In genomic region chr21:43864313-43864805, GRCh38 we compare ENCODE assay signal across 8 cellular contexts. TPM values are rescaled to one million over a fixed set of nuclear protein-coding genes. Genes with fewer than 3 reads are reported as not detected.
DNase-seq lines count a peak whose midpoint lies in the region; ATAC-seq and TF ChIP-seq lines count a peak whose summit lies in the region.

No MANE protein-coding gene starts in this region.

- no peak for TF ChIP-seq EP300 in transverse colon (IDR thresholded peaks at IDR 0.05; ENCODE audit: low read depth)

- H3K27me3 ChIP-seq in muscle layer of duodenum (ENCODE audit: low read depth, low read length) (no peaks in the 10 kb centered on the region), transverse colon (no peaks in the 10 kb centered on the region)

- TF ChIP-seq POLR2A in transverse colon (IDR thresholded peaks at IDR 0.05), result peak; percentile 83

- 0% methylated on average over 9 to 49 of the region's 61 CpGs for WGBS in transverse colon (ENCODE audit: low coverage in 1 of 2), 2 donors

- TF ChIP-seq CTCF in epithelial cell of esophagus (IDR thresholded peaks at IDR 0.05; ENCODE audit: insufficient read depth, low read depth, low read length, missing control alignments) (no peak), transverse colon (IDR thresholded peaks at IDR 0.05) (no peak)

- ATAC-seq in HG03039 (IDR thresholded peaks at IDR 0.05; ENCODE audit: unreplicated experiment), result no peak
- ATAC-seq in GM19023 (IDR thresholded peaks at IDR 0.05; ENCODE audit: unreplicated experiment), result no peak

- no peaks in the 10 kb centered on the region for H3K36me3 ChIP-seq in muscle layer of duodenum (ENCODE audit: control insufficient read depth in 1 of 2, insufficient read depth in 2 of 2, low read length in 2 of 2)
- no peaks in the 10 kb centered on the region for H3K36me3 ChIP-seq in transverse colon

- peak overlapping the region; percentile 43 for H3K4me3 ChIP-seq in epithelial cell of esophagus (ENCODE audit: low read length)
- peak overlapping the region; percentile 11 to 66 for H3K4me3 ChIP-seq in muscle layer of duodenum (ENCODE audit: low read depth in 1 of 2, low read length in 2 of 2)
- H3K4me3 ChIP-seq in transverse colon, result peak overlapping the region; percentile 88 to 96 (median 94)

- H3K9me3 ChIP-seq in muscle layer of duodenum (ENCODE audit: control insufficient read depth in 1 of 2, low read length in 2 of 2), result no peaks in the 10 kb centered on the region
- H3K9me3 ChIP-seq in transverse colon, result no peaks in the 10 kb centered on the region

- H3K27ac ChIP-seq in muscle layer of duodenum (ENCODE audit: low read length) (no peak overlapping the region), transverse colon (peak overlapping the region; percentile 97 to 99 (median 98))

- in situ Hi-C loops in KBM-7 (cut with MboI; ENCODE audit: low pct_unique_long_range_greater_than_20kb, low sequenced_read_pairs) (no loop called here), transverse colon (cut with MboI; ENCODE audit: low pct_ligation_motif_present in 1 of 4, low pct_unique_long_range_greater_than_20kb in 1 of 4, low sequenced_read_pairs in 3 of 4) (no loop called here)

- intact Hi-C loops in transverse colon (cut with DNase I; ENCODE audit: low total_unique reads), result no loop called here

- peak; percentile 29 for DNase-seq in EL
- DNase-seq in KBM-7, result peak; percentile 51
- peak; percentile 41 to 51 for DNase-seq in activated CD4-positive, alpha-beta T cell treated with anti-CD3 and anti-CD28 coated beads for 4 hours
- DNase-seq in epithelial cell of esophagus (ENCODE audit: low read depth), result peak; percentile 56
- peak; percentile 76 for DNase-seq in transverse colon

- peaks cover 3 to 32% of the 10 kb centered on the region in 2 donors for H3K4me1 ChIP-seq in muscle layer of duodenum (ENCODE audit: control insufficient read depth in 1 of 2, insufficient read depth in 2 of 2, low read length in 2 of 2)
- peaks cover 19 to 52% (median 26%) of the 10 kb centered on the region in 4 donors for H3K4me1 ChIP-seq in transverse colon

RNA-seq across cellular contexts. Expression of gene AGPAT3, which starts 0.7 kb away (rescaled TPM):
- 100 to 1,000 TPM in 1 of 4 donors, 10 to 100 TPM in 3; 59.9 to 116 (median 85.3) TPM for total RNA-seq in transverse colon

Comparison
In these comparisons a context has a peak if more than half of its experiments do, and no peak if none do; other contexts are left out.
1. H3K4me3 ChIP-seq: peak in every context shown above with its lines; median percentile 94 in transverse colon; 43 in epithelial cell of esophagus; 38 in muscle layer of duodenum.